In the genomic region with DNA sequence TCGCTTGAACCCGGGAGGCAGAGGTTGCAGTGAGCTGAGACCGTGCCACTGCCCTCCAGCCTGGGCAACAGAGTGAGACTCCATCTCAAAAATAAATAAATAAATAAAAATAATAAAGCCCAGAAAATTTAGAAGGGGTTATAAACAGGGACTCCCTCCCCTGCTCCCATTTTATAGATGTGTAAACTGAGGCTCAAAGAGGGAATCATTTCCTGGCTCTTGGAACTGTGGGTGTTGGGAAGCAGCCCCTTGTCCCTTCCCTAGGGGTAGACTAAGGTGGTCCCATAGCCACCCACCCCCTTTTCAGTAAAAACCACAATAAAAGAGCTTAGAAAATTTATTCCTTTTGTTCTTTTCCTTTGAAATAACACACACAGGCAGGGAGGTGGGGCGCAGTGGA, we compare ENCODE assay signal across 9 cellular contexts. TPM values are rescaled to one million over a fixed set of nuclear protein-coding genes. Genes with fewer than 3 reads are reported as not detected.
"Had no signal": no experiment of that assay in that cellular context is flagged by ENCODE, and none has a peak within 500 bp of the region (broad histone marks: within the 10 kb centered on the region; RNA-seq: fewer than 3 reads in every experiment).

No MANE protein-coding gene starts in this region.

- FAIRE-seq: H1, H54 had no signal

- ATAC-seq: GM23338 had no signal

- H2AFZ ChIP-seq: GM23338 had no signal

- H3K27ac ChIP-seq: HL-60 had no signal

- DNase-seq: H9, HCEC 1CT, IMR-90, KBM-7 had no signal

- H3K4me3 ChIP-seq: GM23338 had no signal

- H3K4me2 ChIP-seq: GM23338 had no signal

RNA-seq across cellular contexts. Expression of a gene that starts 6.2 kb away (rescaled TPM):
- total RNA-seq: H1, IMR-90 had no signal
- polyA plus RNA-seq: IMR-90 had no signal

RNA-seq across cellular contexts. Expression of a gene that starts 24.3 kb away (rescaled TPM):
- total RNA-seq: HT1080, IMR-90 had no signal
- polyA plus RNA-seq: IMR-90 had no signal

RNA-seq across cellular contexts. Expression of a gene that starts 41.8 kb away (rescaled TPM):
- total RNA-seq: IMR-90 had no signal
- polyA plus RNA-seq: IMR-90 had no signal
